Comparison of ENCODE assay signal across 16 cellular contexts in genomic region chr2:66538291-66538690, GRCh38.
"Had no signal": no experiment of that assay in that cellular context is flagged by ENCODE, and none has a peak within 500 bp of the region (broad histone marks: within the 10 kb centered on the region; RNA-seq: fewer than 3 reads in every experiment).

No MANE protein-coding gene starts in this region.

- H3K4me1 Mint-ChIP-seq: memory B cell; stimulated activated naive B cell treated with anti-CD40 and anti-IgM and Interleukin-4, amounts not matched to agents 10 μg/mL and 1 μg/mL and 100 μg/mL, for 72 hours had no signal

- H3K27me3 ChIP-seq: upper lobe of left lung had no signal

- H3K4me3 ChIP-seq: upper lobe of left lung had no signal

- H3K9me3 Mint-ChIP-seq: activated naive CD4-positive, alpha-beta T cell treated with anti-CD3 and anti-CD28 coated beads, Interleukin-2, amount 50 U/mL, for 72 hours; endodermal cell; memory B cell; stimulated activated naive B cell treated with anti-CD40 and anti-IgM and Interleukin-4, amounts not matched to agents 10 μg/mL and 1 μg/mL and 100 μg/mL, for 72 hours had no signal

- H3K36me3 Mint-ChIP-seq: activated naive CD4-positive, alpha-beta T cell treated with anti-CD3 and anti-CD28 coated beads, Interleukin-2, amount 50 U/mL, for 72 hours; memory B cell; stimulated activated naive B cell treated with anti-CD40 and anti-IgM and Interleukin-4, amounts not matched to agents 10 μg/mL and 1 μg/mL and 100 μg/mL, for 72 hours had no signal

- DNase-seq: activated CD4-positive, alpha-beta T cell treated with anti-CD3 and anti-CD28 coated beads, Interleukin-2, amount 50 U/mL, for 4 hours; activated CD4-positive, CD25-positive, alpha-beta regulatory T cell treated with anti-CD3 and anti-CD28 coated beads, Interleukin-2, amount 50 U/mL, for 72 hours; activated effector memory CD4-positive, alpha-beta T cell treated with Interleukin-2 at 50 U/mL for 16 hours; activated T-cell treated with anti-CD3 and anti-CD28 coated beads, Interleukin-2, amount 50 U/mL, for 1 hour; endodermal cell; erythroblast; head of caudate nucleus; posterior cingulate gyrus; right cardiac atrium; stimulated activated CD4-positive, alpha-beta T cell treated with anti-CD3 and anti-CD28 coated beads, Interleukin-2, amount 100 ng/mL, for 24 hours; stimulated activated naive B cell treated with anti-CD40 and anti-IgM and Interleukin-4, amounts not matched to agents 10 μg/mL and 1 μg/mL and 100 μg/mL, for 72 hours; substantia nigra; T-helper 9 cell; upper lobe of left lung had no signal

- H3K4me3 Mint-ChIP-seq: endodermal cell; memory B cell; stimulated activated naive B cell treated with anti-CD40 and anti-IgM and Interleukin-4, amounts not matched to agents 10 μg/mL and 1 μg/mL and 100 μg/mL, for 72 hours had no signal

- H3K27me3 Mint-ChIP-seq: memory B cell had no signal

- H3K9me3 ChIP-seq: upper lobe of left lung had no signal

- H3K36me3 ChIP-seq: upper lobe of left lung had no signal

- H3K27ac Mint-ChIP-seq: activated naive CD4-positive, alpha-beta T cell treated with anti-CD3 and anti-CD28 coated beads, Interleukin-2, amount 50 U/mL, for 72 hours; endodermal cell; memory B cell; stimulated activated naive B cell treated with anti-CD40 and anti-IgM and Interleukin-4, amounts not matched to agents 10 μg/mL and 1 μg/mL and 100 μg/mL, for 72 hours had no signal

- ATAC-seq: activated naive CD4-positive, alpha-beta T cell treated with anti-CD3 and anti-CD28 coated beads, Interleukin-2, amount 50 U/mL, for 72 hours; right cardiac atrium; stimulated activated naive B cell treated with anti-CD40 and anti-IgM and Interleukin-4, amounts not matched to agents 10 μg/mL and 1 μg/mL and 100 μg/mL, for 72 hours had no signal
